11 cellular contexts compared by ENCODE assay signal in genomic region chr1:160781129-160781808, GRCh38. TPM values are rescaled to one million over a fixed set of nuclear protein-coding genes. Genes with fewer than 3 reads are reported as not detected.
DNase-seq lines count a peak whose midpoint lies in the region; ATAC-seq, FAIRE-seq and TF ChIP-seq lines count a peak whose summit lies in the region.
"Had no signal": no experiment of that assay in that cellular context is flagged by ENCODE, and none has a peak within 500 bp of the region (broad histone marks: within the 10 kb centered on the region; RNA-seq: fewer than 3 reads in every experiment).

No MANE protein-coding gene starts in this region.

- no peaks in the 10 kb centered on the region for H3K36me3 Mint-ChIP-seq in Caco-2 (ENCODE audit: insufficient read depth, unreplicated experiment)

- CTCF ChIA-PET in Caco-2 (lab: Charles Lee): interaction anchor here (0.7 to 1.6 kb wide), 4 partner anchors 13 to 170 kb away, joined by 3 to 4 read pairs (median 3); no protein-coding TSS in a partner anchor

- DNase-seq in Caco-2 (peak; percentile 42 to 74), NCI-H2029 treated with DMSO at 0.1 percent for 48 hours (lab: John Stamatoyannopoulos, UW) (peak; percentile 22), pancreas (peak in 3 of 6 donors; percentile 60 to 80 (median 75)), AG20443 (ENCODE audit: low spot score) (no peak)
- DNase-seq: Kasumi-1, left cardiac atrium, right lobe of liver had no signal

- WGBS in pancreas, 2 donors: 32 to 37% methylated on average over 8 of the region's 8 CpGs

- TF ChIP-seq CTCF in Caco-2 (IDR thresholded peaks at IDR 0.05; ENCODE audit: insufficient read depth in 1 of 2, low read depth in 1 of 2, low read length in 1 of 2, severe bottlenecking in 1 of 2, unreplicated experiment in 1 of 2) (no peak), pancreas (IDR thresholded peaks at IDR 0.05) (no peak)

- no peaks in the 10 kb centered on the region; the same call in 1 of the 2 replicates for H3K36me3 ChIP-seq in Caco-2 (ENCODE audit: control insufficient read depth, insufficient read depth, low read length)
- H3K36me3 ChIP-seq in duodenal mucosa (ENCODE audit: control insufficient read depth in 1 of 2, insufficient read depth in 2 of 2, low read length in 2 of 2): no peaks in the 10 kb centered on the region
- H3K36me3 ChIP-seq in pancreas: no peaks in the 10 kb centered on the region
- H3K36me3 ChIP-seq: right lobe of liver had no signal

- H3K9me3 Mint-ChIP-seq in Caco-2 (ENCODE audit: unreplicated experiment): no peaks in the 10 kb centered on the region

- POLR2A ChIA-PET in Caco-2 (lab: Charles Lee): no interaction called here

- peak overlapping the region; percentile 19 for H3K4me3 Mint-ChIP-seq in Caco-2 (ENCODE audit: unreplicated experiment)

- peak overlapping the region; percentile 70 for H3K27ac ChIP-seq in duodenal mucosa (ENCODE audit: low read depth, low read length)
- peak overlapping the region; percentile 29 to 78 (median 68) for H3K27ac ChIP-seq in pancreas
- H3K27ac ChIP-seq: right lobe of liver had no signal

- H3K27ac Mint-ChIP-seq in Caco-2 (ENCODE audit: unreplicated experiment): peak overlapping the region; percentile 53

- H3K4me3 ChIP-seq in Caco-2 (ENCODE audit: low read depth, low read length): no peak overlapping the region
- H3K4me3 ChIP-seq in duodenal mucosa (ENCODE audit: low read depth in 1 of 2, low read length in 2 of 2): peak overlapping the region; percentile 28 to 33
- H3K4me3 ChIP-seq in pancreas: no peak overlapping the region
- H3K4me3 ChIP-seq: right lobe of liver had no signal

- peaks cover 14% of the 10 kb centered on the region for H3K4me1 Mint-ChIP-seq in Caco-2 (ENCODE audit: low read depth, unreplicated experiment)

- no peaks in the 10 kb centered on the region for H3K27me3 Mint-ChIP-seq in Caco-2 (ENCODE audit: insufficient read depth, unreplicated experiment)

- H3K4me1 ChIP-seq in Caco-2: peaks cover 20% of the 10 kb centered on the region
- peaks cover 22 to 29% of the 10 kb centered on the region in 2 donors for H3K4me1 ChIP-seq in duodenal mucosa (ENCODE audit: control insufficient read depth in 1 of 2, insufficient read depth in 2 of 2, low read length in 2 of 2)
- H3K4me1 ChIP-seq in pancreas: peaks cover 12 to 19% (median 18%) of the 10 kb centered on the region in 3 donors
- H3K4me1 ChIP-seq: right lobe of liver had no signal

- H3K9me3 ChIP-seq in Caco-2 (no peaks in the 10 kb centered on the region), duodenal mucosa (ENCODE audit: control insufficient read depth in 1 of 2, low read length in 2 of 2) (no peaks in the 10 kb centered on the region), pancreas (no peaks in the 10 kb centered on the region)
- H3K9me3 ChIP-seq: right lobe of liver had no signal

- H3K9ac ChIP-seq in duodenal mucosa (ENCODE audit: low read depth in 1 of 2, low read length in 2 of 2): peak overlapping the region; percentile 54 to 63

- intact Hi-C loops in Caco-2 (cut with micrococcal nuclease; ENCODE audit: unreplicated experiment): loop anchor here (2.0 kb wide), 1 partner anchor 54 kb away; no protein-coding TSS in a partner anchor
- intact Hi-C loops in pancreas (cut with DNase I): no loop called here

- FAIRE-seq in pancreas (lab: Jason Lieb, UNC): no peak

- BruUV-seq in Caco-2 (replicated peaks; lab: Mats Ljungman, UMichigan): no TSS peak

- H3K27me3 ChIP-seq in Caco-2 (replicated peaks; ENCODE audit: control insufficient read depth, insufficient read depth, low read length) (no peaks in the 10 kb centered on the region), duodenal mucosa (ENCODE audit: control insufficient read depth in 1 of 2, insufficient read depth in 2 of 2, low read length in 2 of 2) (no peaks in the 10 kb centered on the region), pancreas (no peaks in the 10 kb centered on the region)
- H3K27me3 ChIP-seq: right lobe of liver had no signal

- ATAC-seq in pancreas: peak; percentile 91 to 95 (median 93)
- ATAC-seq in HG03432 (IDR thresholded peaks at IDR 0.05; ENCODE audit: unreplicated experiment): no peak
- ATAC-seq in HG03469 (IDR thresholded peaks at IDR 0.05; ENCODE audit: unreplicated experiment): no peak
- ATAC-seq in GM18867 (IDR thresholded peaks at IDR 0.05; ENCODE audit: unreplicated experiment): no peak

RNA-seq across cellular contexts. Expression of gene LY9, which starts 14.7 kb away (rescaled TPM):
- not detected in 2 replicates for total RNA-seq in Caco-2 (2022)
- total RNA-seq in pancreas: under 1 TPM; 0.14 to 0.55 (median 0.36) TPM
- under 1 TPM in 1 of 2 donors, not detected in 1; 0.05 TPM for polyA plus RNA-seq in pancreas

RNA-seq across cellular contexts. Expression of gene SLAMF7, which starts 42.2 kb away (rescaled TPM):
- total RNA-seq in Caco-2 (2022) (not detected in 2 replicates), pancreas (1 to 10 TPM in 2 of 6 donors, under 1 TPM in 4; 0.32 to 6.5 (median 0.71) TPM)
- under 1 TPM; 0.12 to 0.34 TPM for polyA plus RNA-seq in pancreas

Comparison
In these comparisons a context has a peak if more than half of its experiments do, and no peak if none do; other contexts are left out.
1. H3K4me3 ChIP-seq: peak in duodenal mucosa (2 of 2); none in Caco-2 (single experiment) and pancreas (0 of 4).
2. ATAC-seq: peak in pancreas (4 of 4); none in HG03432 (single experiment), HG03469 (single experiment) and GM18867 (single experiment).